In the genomic region with DNA sequence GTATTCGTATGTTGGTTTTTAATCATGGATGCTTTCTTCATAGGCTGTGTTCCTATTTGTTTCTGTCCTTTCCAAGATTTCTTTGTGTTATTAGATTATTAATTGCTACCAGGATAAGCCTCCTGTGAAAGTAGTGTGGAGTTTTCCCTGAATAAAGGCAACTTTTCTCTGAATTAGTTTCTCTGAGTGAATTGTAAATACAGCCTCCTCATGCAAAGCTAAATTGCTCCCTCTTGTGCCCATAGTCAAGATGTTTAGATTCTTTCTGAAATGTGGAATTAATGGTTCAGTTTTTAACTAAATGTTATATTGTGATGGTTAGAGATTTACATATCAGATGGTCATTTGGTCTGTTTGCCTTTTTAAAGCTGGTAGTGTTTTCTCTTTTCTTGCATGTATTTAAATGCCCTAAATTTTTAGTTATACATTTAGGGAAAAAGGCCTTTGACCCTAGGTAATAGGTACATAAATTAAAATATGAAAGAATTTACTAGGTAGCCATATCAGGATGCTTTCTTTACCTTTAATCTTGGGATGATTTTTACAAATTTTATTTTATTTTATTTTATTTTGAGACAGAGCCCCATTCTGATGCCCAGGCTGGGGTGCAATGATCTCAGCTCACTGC, we compare ENCODE assay signal across 8 cellular contexts. TPM values are rescaled to one million over a fixed set of nuclear protein-coding genes. Genes with fewer than 3 reads are reported as not detected.
DNase-seq lines count a peak whose midpoint lies in the region; ATAC-seq and TF ChIP-seq lines count a peak whose summit lies in the region.

No MANE protein-coding gene starts in this region.

- H3K4me1 ChIP-seq in left ventricle myocardium inferior: no peaks in the 10 kb centered on the region
- no peaks in the 10 kb centered on the region for H3K4me1 ChIP-seq in esophagus squamous epithelium
- no peaks in the 10 kb centered on the region for H3K4me1 ChIP-seq in ovary (ENCODE audit: insufficient read depth)

- TF ChIP-seq CTCF in left ventricle myocardium inferior (IDR thresholded peaks at IDR 0.05; ENCODE audit: borderline replicate concordance) (peak; percentile 70), esophagus squamous epithelium (IDR thresholded peaks at IDR 0.05) (peak in 5 of 6 experiments; percentile 48 to 70 (median 51)), ovary (IDR thresholded peaks at IDR 0.05) (peak in 2 of 3 donors; percentile 37 to 58)

- intact Hi-C loops in left ventricle myocardium inferior (cut with micrococcal nuclease) (loop anchor here (5.0 kb wide), 1 partner anchor 87 kb away; no protein-coding TSS in a partner anchor), Right ventricle myocardium superior (cut with DNase I) (no loop called here), esophagus squamous epithelium (cut with DNase I) (no loop called here), ovary (cut with DNase I) (loop anchor here in 2 of 4 donors (5.0 to 10.0 kb wide), 2 partner anchors 229 to 237 kb away; no protein-coding TSS in a partner anchor)

- H3K27ac ChIP-seq in left ventricle myocardium inferior (replicated peaks) (no peak overlapping the region), esophagus squamous epithelium (no peak overlapping the region), ovary (no peak overlapping the region)

- H3K36me3 ChIP-seq in left ventricle myocardium inferior: peaks cover 39% of the 10 kb centered on the region
- peaks cover 0 to 70% (median 3%) of the 10 kb centered on the region in 3 donors for H3K36me3 ChIP-seq in esophagus squamous epithelium
- no peaks in the 10 kb centered on the region for H3K36me3 ChIP-seq in ovary

- TF ChIP-seq POLR2A in esophagus squamous epithelium (IDR thresholded peaks at IDR 0.05): no peak
- no peak for TF ChIP-seq POLR2A in ovary (IDR thresholded peaks at IDR 0.05)

- H3K9me3 ChIP-seq in left ventricle myocardium inferior (replicated peaks) (no peaks in the 10 kb centered on the region), esophagus squamous epithelium (no peaks in the 10 kb centered on the region), ovary (no peaks in the 10 kb centered on the region)

- WGBS in esophagus squamous epithelium, 2 donors: 94 to 95% methylated on average over 1 of the region's 1 CpG
- 89 to 95% (median 91%) methylated on average over 1 of the region's 1 CpG for WGBS in ovary, 3 donors

- DNase-seq in left ventricle myocardium inferior (no peak), Right ventricle myocardium superior (no peak), LoVo (ENCODE audit: low spot score) (peak; percentile 59), SK-N-DZ (ENCODE audit: low spot score) (peak; percentile 56), esophagus squamous epithelium (lab: John Stamatoyannopoulos, UW) (no peak), ovary (no peak)

- H3K27me3 ChIP-seq in left ventricle myocardium inferior (ENCODE audit: low read depth): no peaks in the 10 kb centered on the region
- H3K27me3 ChIP-seq in esophagus squamous epithelium: no peaks in the 10 kb centered on the region
- H3K27me3 ChIP-seq in ovary: no peaks in the 10 kb centered on the region

- no peak for TF ChIP-seq EP300 in ovary (IDR thresholded peaks at IDR 0.05)

- H3K4me3 ChIP-seq in left ventricle myocardium inferior (no peak overlapping the region), esophagus squamous epithelium (no peak overlapping the region), ovary (no peak overlapping the region)

- ATAC-seq in Right ventricle myocardium superior (ENCODE audit: poor library complexity): no peak
- ATAC-seq in GM19397 (IDR thresholded peaks at IDR 0.05; ENCODE audit: unreplicated experiment): no peak
- no peak for ATAC-seq in HG02588 (IDR thresholded peaks at IDR 0.05; ENCODE audit: unreplicated experiment)

RNA-seq across cellular contexts. Expression of a gene that starts 8.9 kb away (rescaled TPM):
- 5.0 TPM for total RNA-seq in left ventricle myocardium inferior
- 4.1 TPM for total RNA-seq in Right ventricle myocardium superior
- polyA plus RNA-seq in SK-N-DZ (2014; cell fraction: cytosol; rRNA removed): 23.4 and 25.3 TPM in 2 replicates
- polyA plus RNA-seq in SK-N-DZ (2014; cell fraction: nucleus; rRNA removed): 12.8 and 13.8 TPM in 2 replicates
- 10 to 100 TPM in 2 of 4 donors, 1 to 10 TPM in 2; 4.1 to 11.1 (median 8.9) TPM for total RNA-seq in esophagus squamous epithelium
- 10 to 100 TPM in 6 of 7 donors, 1 to 10 TPM in 1; 9.4 to 17.1 (median 11.9) TPM for total RNA-seq in ovary
- 10 to 100 TPM in 1 of 2 donors, 1 to 10 TPM in 1; 9.4 to 16.0 TPM for polyA plus RNA-seq in ovary

RNA-seq across cellular contexts. Expression of a gene that starts 9.4 kb away (rescaled TPM):
- total RNA-seq in left ventricle myocardium inferior: 4.4 TPM
- total RNA-seq in Right ventricle myocardium superior: 3.3 TPM
- 24.2 and 24.3 TPM in 2 replicates for polyA plus RNA-seq in SK-N-DZ (2014; cell fraction: cytosol; rRNA removed)
- polyA plus RNA-seq in SK-N-DZ (2014; cell fraction: nucleus; rRNA removed): 10.0 and 14.5 TPM in 2 replicates
- total RNA-seq in esophagus squamous epithelium: 10 to 100 TPM in 1 of 4 donors, 1 to 10 TPM in 3; 2.9 to 10.5 (median 6.3) TPM
- 10 to 100 TPM in 2 of 7 donors, 1 to 10 TPM in 5; 6.8 to 12.4 (median 9.5) TPM for total RNA-seq in ovary
- 10 to 100 TPM; 10.0 to 10.7 TPM for polyA plus RNA-seq in ovary

Comparison
In these comparisons a context has a peak if more than half of its experiments do, and no peak if none do; other contexts are left out.
1. DNase-seq: peak in LoVo (single experiment) and SK-N-DZ (single experiment); none in left ventricle myocardium inferior (single experiment), Right ventricle myocardium superior (single experiment), esophagus squamous epithelium (single experiment) and ovary (0 of 5).
2. Peak in every context shown above with its lines, with median percentiles within 50 percentile points of each other: CTCF ChIP-seq.